In genomic region chr2:27050281-27050995, GRCh38 we compare ENCODE assay signal across 1 cellular context.
TF ChIP-seq lines count a peak whose summit lies in the region.

No MANE protein-coding gene starts in this region.

TF ChIP-seq in H1, 55 proteins besides CTCF, POLR2A, EP300 and RAD21:
- TF ChIP-seq HDAC6 (IDR thresholded peaks at IDR 0.05; ENCODE audit: low read depth, low read length) (peak; percentile 28), CREB1 (IDR thresholded peaks at IDR 0.05) (no peak), TBP (IDR thresholded peaks at IDR 0.05; ENCODE audit: low read depth, low read length) (peak; percentile 97), MAFK (IDR thresholded peaks at IDR 0.05; ENCODE audit: low read depth, low read length) (peak; percentile 90; the same call in 1 of the 2 replicates), FOSL1 (IDR thresholded peaks at IDR 0.05; ENCODE audit: insufficient read depth, low read depth, low read length) (no peak), POLR2AphosphoS5 (IDR thresholded peaks at IDR 0.05; ENCODE audit: low read depth, low read length) (peak; percentile 34; the same call in 1 of the 2 replicates), GABPA (IDR thresholded peaks at IDR 0.05; ENCODE audit: borderline replicate concordance, insufficient read depth, low read length) (0 out of 2 replicates have a peak, but pooled peaks have one; percentile 55), RBBP5 (IDR thresholded peaks at IDR 0.05; ENCODE audit: borderline replicate concordance, low read depth, low read length) (peak; percentile 100), MAX (IDR thresholded peaks at IDR 0.05) (peak; percentile 64; the same call in 1 of the 2 replicates), CHD7 (IDR thresholded peaks at IDR 0.05; ENCODE audit: insufficient replicate concordance, low read length) (no peak), ASH2L (IDR thresholded peaks at IDR 0.05; ENCODE audit: low read length) (peak; percentile 94), SRF (IDR thresholded peaks at IDR 0.05; ENCODE audit: low read depth, low read length) (no peak), KDM4A (IDR thresholded peaks at IDR 0.05; ENCODE audit: low read depth, low read length, severe bottlenecking) (peak; percentile 48), TAF1 (IDR thresholded peaks at IDR 0.05; ENCODE audit: low read depth, low read length) (0 out of 2 replicates have a peak, but pooled peaks have one; percentile 27), E2F6 (IDR thresholded peaks at IDR 0.05) (0 out of 2 replicates have a peak, but pooled peaks have one; percentile 53), TEAD4 (IDR thresholded peaks at IDR 0.05; ENCODE audit: low read depth, low read length) (peak; percentile 80), PHF8 (conservative IDR thresholded peaks at IDR 0.05; ENCODE audit: low read depth, low read length) (no peak; the same call in 1 of the 2 replicates), KDM5A (IDR thresholded peaks at IDR 0.05; ENCODE audit: low read length) (no peak), SP1 (IDR thresholded peaks at IDR 0.05; ENCODE audit: low read depth, low read length) (0 out of 2 replicates have a peak, but pooled peaks have one; percentile 38), CHD1 (IDR thresholded peaks at IDR 0.05; ENCODE audit: low read depth, low read length) (0 out of 2 replicates have a peak, but pooled peaks have one; percentile 3), SAP30 (IDR thresholded peaks at IDR 0.05; ENCODE audit: insufficient read depth, insufficient replicate concordance, low read length) (no peak), SP4 (IDR thresholded peaks at IDR 0.05; ENCODE audit: low read length) (no peak), EGR1 (IDR thresholded peaks at IDR 0.05; ENCODE audit: borderline replicate concordance, low read depth, low read length) (0 out of 2 replicates have a peak, but pooled peaks have one; percentile 4), SUZ12 (IDR thresholded peaks at IDR 0.05; ENCODE audit: low read length) (0 out of 2 replicates have a peak, but pooled peaks have one; percentile 24), CEBPB (IDR thresholded peaks at IDR 0.05; ENCODE audit: low read depth, low read length) (peak; percentile 62), HDAC2 (IDR thresholded peaks at IDR 0.05; ENCODE audit: borderline replicate concordance in 1 of 2, low read depth in 2 of 2, low read length in 2 of 2) (peak in 1 of 2 experiments; percentile 2; a peak in 1 of 4 replicates)
